ENCODE assay signal across 18 cellular contexts in the genomic region with DNA sequence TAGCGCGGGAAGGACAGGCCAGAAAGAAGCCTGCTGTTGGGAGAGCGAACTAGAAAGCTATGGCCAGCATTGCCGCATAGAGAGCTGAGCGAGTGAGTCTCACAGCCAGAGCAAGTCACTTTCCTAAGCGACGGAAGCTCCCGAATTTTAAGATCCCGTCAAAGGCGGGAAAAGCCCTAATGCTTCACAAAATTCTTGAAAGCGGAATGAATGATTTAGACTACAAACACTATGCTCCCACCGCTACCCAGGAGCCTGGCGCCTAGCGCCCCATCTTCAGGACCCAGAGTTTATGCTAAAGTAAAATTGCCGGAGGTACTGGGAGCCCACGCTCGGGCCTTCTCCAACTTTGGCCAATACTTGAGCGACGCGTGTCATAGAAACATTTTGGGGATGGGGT.
DNase-seq lines count a peak whose midpoint lies in the region; ATAC-seq and TF ChIP-seq lines count a peak whose summit lies in the region.
"Had no signal": no experiment of that assay in that cellular context is flagged by ENCODE, and none has a peak within 500 bp of the region (broad histone marks: within the 10 kb centered on the region; RNA-seq: fewer than 3 reads in every experiment).

No MANE protein-coding gene starts in this region.

- H3K9me3 Mint-ChIP-seq in WTC11: no peaks in the 10 kb centered on the region
- no peaks in the 10 kb centered on the region for H3K9me3 Mint-ChIP-seq in neural progenitor cell

- H3K27ac Mint-ChIP-seq in WTC11 (no peak overlapping the region), neural progenitor cell (no peak overlapping the region)

- H3K4me1 Mint-ChIP-seq in WTC11 (peaks cover 37% of the 10 kb centered on the region), neural progenitor cell (peaks cover 27% of the 10 kb centered on the region)
- H3K4me1 Mint-ChIP-seq: CD4-positive, CD25-positive, alpha-beta regulatory T cell had no signal

- peaks cover 98% of the 10 kb centered on the region for H3K27me3 ChIP-seq in neural progenitor cell

- no peak for ATAC-seq in WTC11
- no peak for ATAC-seq in GM18909 (IDR thresholded peaks at IDR 0.05; ENCODE audit: poor library complexity, unreplicated experiment)

- peaks cover 31% of the 10 kb centered on the region for H3K4me1 ChIP-seq in neural progenitor cell
- H3K4me1 ChIP-seq: BE2C, Caco-2, HAP-1 had no signal

- no peaks in the 10 kb centered on the region for H3K79me2 ChIP-seq in neural progenitor cell (ENCODE audit: low read depth)

- peak; percentile 18 for DNase-seq in WTC11 (ENCODE audit: low spot score)
- DNase-seq in iPS-NIHi7 (ENCODE audit: extremely low spot score): peak; percentile 18
- peak; percentile 15 for DNase-seq in neural progenitor cell (ENCODE audit: low spot score)
- DNase-seq in stimulated activated CD4-positive, alpha-beta T cell treated with anti-CD3 and anti-CD28 coated beads, Interleukin-1b, Interleukin-23, amount 100 ng/mL, for 48 hours: no peak
- DNase-seq in substantia nigra (lab: John Stamatoyannopoulos, UW): no peak
- no peak for DNase-seq in ureter (ENCODE audit: low spot score)
- DNase-seq: ACHN; BE2C; C1 segment of cervical spinal cord; Caco-2; CD4-positive, CD25-positive, alpha-beta regulatory T cell; DMS153; DMS79; GF-D8; GM23248; KG1 had no signal

- H4K20me1 ChIP-seq in neural progenitor cell (ENCODE audit: low read depth): peaks cover 51% of the 10 kb centered on the region

- TF ChIP-seq CTCF in WTC11 (IDR thresholded peaks at IDR 0.05) (no peak), neural progenitor cell (IDR thresholded peaks at IDR 0.05) (no peak)

- no peak overlapping the region for H2AFZ ChIP-seq in neural progenitor cell (replicated peaks)
- H2AFZ ChIP-seq: GM23248 had no signal

- no peaks in the 10 kb centered on the region for H3F3A ChIP-seq in neural progenitor cell (ENCODE audit: low read depth)

- H3K4me3 Mint-ChIP-seq in WTC11 (peak overlapping the region; percentile 10), neural progenitor cell (no peak overlapping the region)
- H3K4me3 Mint-ChIP-seq: CD4-positive, CD25-positive, alpha-beta regulatory T cell had no signal

- no peaks in the 10 kb centered on the region for H3K9me3 ChIP-seq in neural progenitor cell (ENCODE audit: low read depth)
- H3K9me3 ChIP-seq: BE2C, Caco-2, HAP-1 had no signal

- H3K36me3 ChIP-seq in neural progenitor cell: no peaks in the 10 kb centered on the region
- H3K36me3 ChIP-seq: BE2C, HAP-1 had no signal

- POLR2A ChIA-PET in WTC11 (lab: Charles Lee): interaction anchor here (0.6 kb wide), 1 partner anchor 1024 kb away, joined by 5 read pairs; no protein-coding TSS in a partner anchor

- H3K27me3 Mint-ChIP-seq in WTC11 (ENCODE audit: low read depth) (peaks cover 81% of the 10 kb centered on the region), neural progenitor cell (ENCODE audit: insufficient read depth, low read depth) (peaks cover 58% of the 10 kb centered on the region)

- H3K4me2 ChIP-seq in neural progenitor cell: no peak overlapping the region

- CTCF ChIA-PET in WTC11 (lab: Charles Lee): interaction anchor here (1.1 kb wide), 2 partner anchors 383 to 912 kb away, joined by 3 to 5 read pairs; no protein-coding TSS in a partner anchor

- no peak overlapping the region for H3K27ac ChIP-seq in neural progenitor cell
- no peak overlapping the region for H3K27ac ChIP-seq in substantia nigra (ENCODE audit: low read depth, low read length, poor library complexity, severe bottlenecking)
- H3K27ac ChIP-seq: GM23248 had no signal

- no peak overlapping the region for H3K4me3 ChIP-seq in neural progenitor cell
- H3K4me3 ChIP-seq: GM23248, HAP-1 had no signal

- H3K9ac ChIP-seq in neural progenitor cell: no peak overlapping the region
- H3K9ac ChIP-seq: GM23248 had no signal

- no peaks in the 10 kb centered on the region for H3K36me3 Mint-ChIP-seq in WTC11
- no peaks in the 10 kb centered on the region for H3K36me3 Mint-ChIP-seq in neural progenitor cell
- H3K36me3 Mint-ChIP-seq: CD4-positive, CD25-positive, alpha-beta regulatory T cell had no signal

TF ChIP-seq in WTC11, 78 proteins besides CTCF, POLR2A, EP300 and RAD21 (continues in another document):
- TF ChIP-seq TEAD1 (CRISPR knock-in tag; IDR thresholded peaks at IDR 0.05) (no peak), RORB (CRISPR knock-in tag; IDR thresholded peaks at IDR 0.05) (no peak), HMGA2 (CRISPR knock-in tag; IDR thresholded peaks at IDR 0.05) (no peak), ZNF416 (CRISPR knock-in tag; IDR thresholded peaks at IDR 0.05) (no peak), ZNF671 (CRISPR knock-in tag; IDR thresholded peaks at IDR 0.05) (no peak), ZNF219 (CRISPR knock-in tag; IDR thresholded peaks at IDR 0.05; ENCODE audit: borderline replicate concordance) (no peak), ZNF263 (CRISPR knock-in tag; IDR thresholded peaks at IDR 0.05; ENCODE audit: low read depth) (no peak), RELA (CRISPR knock-in tag; IDR thresholded peaks at IDR 0.05; ENCODE audit: borderline replicate concordance) (no peak)
- TF ChIP-seq, protein P1, sequence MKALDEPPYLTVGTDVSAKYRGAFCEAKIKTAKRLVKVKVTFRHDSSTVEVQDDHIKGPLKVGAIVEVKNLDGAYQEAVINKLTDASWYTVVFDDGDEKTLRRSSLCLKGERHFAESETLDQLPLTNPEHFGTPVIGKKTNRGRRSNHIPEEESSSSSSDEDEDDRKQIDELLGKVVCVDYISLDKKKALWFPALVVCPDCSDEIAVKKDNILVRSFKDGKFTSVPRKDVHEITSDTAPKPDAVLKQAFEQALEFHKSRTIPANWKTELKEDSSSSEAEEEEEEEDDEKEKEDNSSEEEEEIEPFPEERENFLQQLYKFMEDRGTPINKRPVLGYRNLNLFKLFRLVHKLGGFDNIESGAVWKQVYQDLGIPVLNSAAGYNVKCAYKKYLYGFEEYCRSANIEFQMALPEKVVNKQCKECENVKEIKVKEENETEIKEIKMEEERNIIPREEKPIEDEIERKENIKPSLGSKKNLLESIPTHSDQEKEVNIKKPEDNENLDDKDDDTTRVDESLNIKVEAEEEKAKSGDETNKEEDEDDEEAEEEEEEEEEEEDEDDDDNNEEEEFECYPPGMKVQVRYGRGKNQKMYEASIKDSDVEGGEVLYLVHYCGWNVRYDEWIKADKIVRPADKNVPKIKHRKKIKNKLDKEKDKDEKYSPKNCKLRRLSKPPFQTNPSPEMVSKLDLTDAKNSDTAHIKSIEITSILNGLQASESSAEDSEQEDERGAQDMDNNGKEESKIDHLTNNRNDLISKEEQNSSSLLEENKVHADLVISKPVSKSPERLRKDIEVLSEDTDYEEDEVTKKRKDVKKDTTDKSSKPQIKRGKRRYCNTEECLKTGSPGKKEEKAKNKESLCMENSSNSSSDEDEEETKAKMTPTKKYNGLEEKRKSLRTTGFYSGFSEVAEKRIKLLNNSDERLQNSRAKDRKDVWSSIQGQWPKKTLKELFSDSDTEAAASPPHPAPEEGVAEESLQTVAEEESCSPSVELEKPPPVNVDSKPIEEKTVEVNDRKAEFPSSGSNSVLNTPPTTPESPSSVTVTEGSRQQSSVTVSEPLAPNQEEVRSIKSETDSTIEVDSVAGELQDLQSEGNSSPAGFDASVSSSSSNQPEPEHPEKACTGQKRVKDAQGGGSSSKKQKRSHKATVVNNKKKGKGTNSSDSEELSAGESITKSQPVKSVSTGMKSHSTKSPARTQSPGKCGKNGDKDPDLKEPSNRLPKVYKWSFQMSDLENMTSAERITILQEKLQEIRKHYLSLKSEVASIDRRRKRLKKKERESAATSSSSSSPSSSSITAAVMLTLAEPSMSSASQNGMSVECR (CRISPR knock-in tag; IDR thresholded peaks at IDR 0.05; ENCODE audit: borderline replicate concordance): no peak
- TF ChIP-seq, protein P2, sequence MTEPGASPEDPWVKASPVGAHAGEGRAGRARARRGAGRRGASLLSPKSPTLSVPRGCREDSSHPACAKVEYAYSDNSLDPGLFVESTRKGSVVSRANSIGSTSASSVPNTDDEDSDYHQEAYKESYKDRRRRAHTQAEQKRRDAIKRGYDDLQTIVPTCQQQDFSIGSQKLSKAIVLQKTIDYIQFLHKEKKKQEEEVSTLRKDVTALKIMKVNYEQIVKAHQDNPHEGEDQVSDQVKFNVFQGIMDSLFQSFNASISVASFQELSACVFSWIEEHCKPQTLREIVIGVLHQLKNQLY (CRISPR knock-in tag; IDR thresholded peaks at IDR 0.05): no peak
- TF ChIP-seq, protein P3, sequence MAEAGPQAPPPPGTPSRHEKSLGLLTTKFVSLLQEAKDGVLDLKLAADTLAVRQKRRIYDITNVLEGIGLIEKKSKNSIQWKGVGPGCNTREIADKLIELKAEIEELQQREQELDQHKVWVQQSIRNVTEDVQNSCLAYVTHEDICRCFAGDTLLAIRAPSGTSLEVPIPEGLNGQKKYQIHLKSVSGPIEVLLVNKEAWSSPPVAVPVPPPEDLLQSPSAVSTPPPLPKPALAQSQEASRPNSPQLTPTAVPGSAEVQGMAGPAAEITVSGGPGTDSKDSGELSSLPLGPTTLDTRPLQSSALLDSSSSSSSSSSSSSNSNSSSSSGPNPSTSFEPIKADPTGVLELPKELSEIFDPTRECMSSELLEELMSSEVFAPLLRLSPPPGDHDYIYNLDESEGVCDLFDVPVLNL (CRISPR knock-in tag; IDR thresholded peaks at IDR 0.05; ENCODE audit: borderline replicate concordance, low read depth): no peak
- TF ChIP-seq, protein P4, sequence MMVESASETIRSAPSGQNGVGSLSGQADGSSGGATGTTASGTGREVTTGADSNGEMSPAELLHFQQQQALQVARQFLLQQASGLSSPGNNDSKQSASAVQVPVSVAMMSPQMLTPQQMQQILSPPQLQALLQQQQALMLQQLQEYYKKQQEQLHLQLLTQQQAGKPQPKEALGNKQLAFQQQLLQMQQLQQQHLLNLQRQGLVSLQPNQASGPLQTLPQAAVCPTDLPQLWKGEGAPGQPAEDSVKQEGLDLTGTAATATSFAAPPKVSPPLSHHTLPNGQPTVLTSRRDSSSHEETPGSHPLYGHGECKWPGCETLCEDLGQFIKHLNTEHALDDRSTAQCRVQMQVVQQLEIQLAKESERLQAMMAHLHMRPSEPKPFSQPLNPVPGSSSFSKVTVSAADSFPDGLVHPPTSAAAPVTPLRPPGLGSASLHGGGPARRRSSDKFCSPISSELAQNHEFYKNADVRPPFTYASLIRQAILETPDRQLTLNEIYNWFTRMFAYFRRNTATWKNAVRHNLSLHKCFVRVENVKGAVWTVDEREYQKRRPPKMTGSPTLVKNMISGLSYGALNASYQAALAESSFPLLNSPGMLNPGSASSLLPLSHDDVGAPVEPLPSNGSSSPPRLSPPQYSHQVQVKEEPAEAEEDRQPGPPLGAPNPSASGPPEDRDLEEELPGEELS (CRISPR knock-in tag; IDR thresholded peaks at IDR 0.05): no peak

Comparison
In these comparisons a context has a peak if more than half of its experiments do, and no peak if none do; other contexts are left out.
1. DNase-seq: peak in WTC11 (single experiment), iPS-NIHi7 (single experiment) and neural progenitor cell (single experiment); none in stimulated activated CD4-positive, alpha-beta T cell treated with anti-CD3 and anti-CD28 coated beads, Interleukin-1b, Interleukin-23, amount 100 ng/mL, for 48 hours (single experiment), substantia nigra (0 of 49) and ureter (single experiment).